In genomic region chr15:65811011-65811733, GRCh38 we compare ENCODE assay signal across 1 cellular context.
TF ChIP-seq lines count a peak whose summit lies in the region.

No MANE protein-coding gene starts in this region.

TF ChIP-seq in GM12878, 131 proteins besides CTCF, POLR2A, EP300 and RAD21:
- TF ChIP-seq RUNX3 (IDR thresholded peaks at IDR 0.05; ENCODE audit: low read length) (peak; percentile 11; the same call in 1 of the 2 replicates), JUNB (IDR thresholded peaks at IDR 0.05) (peak; percentile 9; the same call in 1 of the 2 replicates)
